In genomic region chr5:147949711-147950573, GRCh38 we compare ENCODE assay signal across 8 cellular contexts. TPM values are rescaled to one million over a fixed set of nuclear protein-coding genes. Genes with fewer than 3 reads are reported as not detected.
DNase-seq lines count a peak whose midpoint lies in the region; ATAC-seq, FAIRE-seq and TF ChIP-seq lines count a peak whose summit lies in the region.

No MANE protein-coding gene starts in this region.

- peak; percentile 76 for FAIRE-seq in kidney (lab: Jason Lieb, UNC)

- H3K4me1 ChIP-seq in kidney (ENCODE audit: control insufficient read depth in 1 of 2, insufficient read depth in 1 of 2, low read depth in 1 of 2, low read length in 2 of 2) = no peaks in the 10 kb centered on the region

- no peaks in the 10 kb centered on the region for H3K36me3 ChIP-seq in kidney (ENCODE audit: control insufficient read depth in 1 of 2, insufficient read depth in 2 of 2, low read length in 2 of 2)

- intact Hi-C loops in kidney (cut with DNase I) = no loop called here

- H3K27ac ChIP-seq in kidney (ENCODE audit: low read depth in 2 of 2, low read length in 2 of 2) = no peak overlapping the region

- ATAC-seq in HG02623 (IDR thresholded peaks at IDR 0.05; ENCODE audit: unreplicated experiment) = peak; percentile 70

- DNase-seq in NCI-H2081 (lab: John Stamatoyannopoulos, UW) (peak; percentile 20 to 49), NCI-H2081 treated with DMSO at 0.1 percent for 48 hours (lab: John Stamatoyannopoulos, UW) (no peak), NCI-H146 treated with DMSO at 0.1 percent for 48 hours (lab: John Stamatoyannopoulos, UW; ENCODE audit: unreplicated experiment) (peak; percentile 17), astrocyte of the hippocampus (ENCODE audit: low read depth, low spot score) (peak; percentile 56), kidney (no peak), T-helper 1 cell (no peak)
- DNase-seq in activated CD8-positive, alpha-beta memory T cell treated with anti-CD3 and anti-CD28 coated beads for 24 hours = no peak

- no peak overlapping the region for H3K9ac ChIP-seq in kidney (ENCODE audit: low read length in 2 of 2)

- no peak overlapping the region for H3K4me3 ChIP-seq in kidney (ENCODE audit: low read length in 2 of 2)

- H3K9me3 ChIP-seq in kidney (ENCODE audit: control insufficient read depth in 1 of 2, low read length in 2 of 2) = no peaks in the 10 kb centered on the region

- peak; percentile 60 for TF ChIP-seq CTCF in kidney (IDR thresholded peaks at IDR 0.05; ENCODE audit: borderline replicate concordance, extremely low read depth, insufficient read depth)

RNA-seq across cellular contexts. Expression of gene C5orf46, which starts 43.6 kb away (rescaled TPM):
- total RNA-seq in kidney = not detected
- polyA plus RNA-seq in kidney (ENCODE audit: insufficient read depth, low read depth, low replicate concordance) = not detected

Comparison
In these comparisons a context has a peak if more than half of its experiments do, and no peak if none do; other contexts are left out.
1. DNase-seq: peak in NCI-H2081 (2 of 2), NCI-H146 treated with DMSO at 0.1 percent for 48 hours (single experiment) and astrocyte of the hippocampus (single experiment); none in NCI-H2081 treated with DMSO at 0.1 percent for 48 hours (single experiment), kidney (single experiment), T-helper 1 cell (0 of 5) and activated CD8-positive, alpha-beta memory T cell treated with anti-CD3 and anti-CD28 coated beads for 24 hours (single experiment).